9 cellular contexts compared by ENCODE assay signal in genomic region chr12:24822121-24822899, GRCh38.
A peak's percentile ranks its signal among the peaks of the same experiment; 100 is the strongest.
DNase-seq lines count a peak whose midpoint lies in the region; ATAC-seq, FAIRE-seq and TF ChIP-seq lines count a peak whose summit lies in the region.
"Had no signal": no experiment of that assay in that cellular context is flagged by ENCODE, and none has a peak within 500 bp of the region (broad histone marks: within the 10 kb centered on the region; RNA-seq: fewer than 3 reads in every experiment).

No MANE protein-coding gene starts in this region.

- no peak overlapping the region for H4K91ac ChIP-seq in neuronal stem cell (ENCODE audit: low read depth, low read length, poor library complexity)

- no peak overlapping the region for H3K27ac ChIP-seq in CD8-positive, alpha-beta T cell (ENCODE audit: low read depth, low read length)
- no peak overlapping the region for H3K27ac ChIP-seq in neuronal stem cell (replicated peaks; ENCODE audit: low read length)
- no peak overlapping the region for H3K27ac ChIP-seq in body of pancreas

- H3K4me2 ChIP-seq in neuronal stem cell (ENCODE audit: insufficient read depth, low read length, poor library complexity, severe bottlenecking), result no peak overlapping the region

- H3K4ac ChIP-seq in neuronal stem cell (ENCODE audit: low read length), result no peak overlapping the region

- no peak overlapping the region for H3K18ac ChIP-seq in neuronal stem cell (ENCODE audit: low read length)

- H3K4me3 ChIP-seq in CD8-positive, alpha-beta T cell (ENCODE audit: low read depth, low read length), result no peak overlapping the region
- H3K4me3 ChIP-seq in neuronal stem cell (ENCODE audit: low read length in 2 of 2), result no peak overlapping the region
- no peak overlapping the region for H3K4me3 ChIP-seq in body of pancreas

- H3K9ac ChIP-seq in neuronal stem cell (ENCODE audit: low read depth, low read length, poor library complexity), result no peak overlapping the region

- H2BK120ac ChIP-seq in neuronal stem cell (ENCODE audit: low read depth, low read length), result no peak overlapping the region

- no peaks in the 10 kb centered on the region for H3K36me3 Mint-ChIP-seq in CD8-positive, alpha-beta T cell

- FAIRE-seq in GM18507 (lab: Jason Lieb, UNC), result peak; percentile 90
- FAIRE-seq: islet of Langerhans had no signal

- H2AK5ac ChIP-seq in neuronal stem cell (ENCODE audit: low read depth, low read length), result no peak overlapping the region

- H2BK12ac ChIP-seq in neuronal stem cell (ENCODE audit: low read length), result no peak overlapping the region

- ATAC-seq in GM21717 (IDR thresholded peaks at IDR 0.05; ENCODE audit: unreplicated experiment), result peak; percentile 84
- no peak for ATAC-seq in CD8-positive, alpha-beta T cell
- no peak for ATAC-seq in body of pancreas

- TF ChIP-seq CTCF in CD8-positive, alpha-beta T cell (IDR thresholded peaks at IDR 0.05), result no peak
- no peak for TF ChIP-seq CTCF in body of pancreas (IDR thresholded peaks at IDR 0.05)

- no peaks in the 10 kb centered on the region for H3K27me3 Mint-ChIP-seq in CD8-positive, alpha-beta T cell (ENCODE audit: low read depth)

- H3K4me3 Mint-ChIP-seq in CD8-positive, alpha-beta T cell, result no peak overlapping the region

- CTCF ChIA-PET in CD8-positive, alpha-beta T cell (lab: Charles Lee), result no interaction called here

- H3K79me1 ChIP-seq in neuronal stem cell (ENCODE audit: low read depth, low read length), result no peaks in the 10 kb centered on the region

- DNase-seq in GM18507 (ENCODE audit: extremely low spot score, insufficient read length, low read depth) (no peak), HT1080 (ENCODE audit: low read depth) (peak; percentile 47), kidney tubule cell (ENCODE audit: low spot score) (peak; percentile 65), neuronal stem cell (ENCODE audit: low spot score) (no peak), GOT3 (lab: John Stamatoyannopoulos, UW) (no peak), body of pancreas (no peak)
- no peak for DNase-seq in CD8-positive, alpha-beta T cell

- no peaks in the 10 kb centered on the region for H3K9me3 ChIP-seq in CD8-positive, alpha-beta T cell (ENCODE audit: low read length)
- H3K9me3 ChIP-seq in neuronal stem cell (replicated peaks in 1 of 2; ENCODE audit: control insufficient read depth in 2 of 2, insufficient read depth in 1 of 2, low read depth in 1 of 2, low read length in 2 of 2) (peaks cover 0 to 6% of the 10 kb centered on the region in 2 donors), body of pancreas (no peaks in the 10 kb centered on the region)

- H3K36me3 ChIP-seq in CD8-positive, alpha-beta T cell (ENCODE audit: insufficient read depth, low read length), result no peaks in the 10 kb centered on the region
- H3K36me3 ChIP-seq in neuronal stem cell (replicated peaks in 1 of 2; ENCODE audit: control insufficient read depth in 2 of 2, insufficient read depth in 2 of 2, low read length in 2 of 2), result peaks cover 10 to 100% of the 10 kb centered on the region in 2 donors
- H3K36me3 ChIP-seq in body of pancreas (replicated peaks in 1 of 2; ENCODE audit: insufficient read depth in 1 of 2, low read depth in 2 of 2), result no peaks in the 10 kb centered on the region

- H2BK15ac ChIP-seq in neuronal stem cell (ENCODE audit: low read length), result no peak overlapping the region

- no peak overlapping the region for H2BK5ac ChIP-seq in neuronal stem cell (ENCODE audit: low read length)

- H3K4me1 ChIP-seq in CD8-positive, alpha-beta T cell (ENCODE audit: insufficient read depth, low read length), result no peaks in the 10 kb centered on the region
- no peaks in the 10 kb centered on the region for H3K4me1 ChIP-seq in neuronal stem cell (ENCODE audit: control insufficient read depth in 2 of 2, insufficient read depth in 1 of 2, low read depth in 1 of 2, low read length in 2 of 2)
- peaks cover 3% of the 10 kb centered on the region for H3K4me1 ChIP-seq in body of pancreas

- no peaks in the 10 kb centered on the region for H3K9me3 Mint-ChIP-seq in CD8-positive, alpha-beta T cell

- H3K23ac ChIP-seq in neuronal stem cell (ENCODE audit: low read depth, low read length, poor library complexity), result no peak overlapping the region

- no CpG with 5 or more reads among the region's 5 CpGs for WGBS in neuronal stem cell (ENCODE audit: extremely low coverage in 2 of 2, insufficient read length in 2 of 2, insufficient replicate concordance in 1 of 2), 2 donors
- WGBS in body of pancreas, 2 donors, result 79 to 85% methylated on average over 5 of the region's 5 CpGs

- TF ChIP-seq POLR2A in body of pancreas (IDR thresholded peaks at IDR 0.05), result no peak

- H2AFZ ChIP-seq in neuronal stem cell (ENCODE audit: low read length), result no peak overlapping the region

- no peaks in the 10 kb centered on the region for H3K4me1 Mint-ChIP-seq in CD8-positive, alpha-beta T cell (ENCODE audit: low read depth)

- H3K14ac ChIP-seq in neuronal stem cell (ENCODE audit: low read length), result no peak overlapping the region

- no peak overlapping the region for H3K27ac Mint-ChIP-seq in CD8-positive, alpha-beta T cell

- intact Hi-C loops in CD8-positive, alpha-beta T cell (cut with DNase I, micrococcal nuclease), result no loop called here
- intact Hi-C loops in body of pancreas (cut with DNase I), result no loop called here

- H3K27me3 ChIP-seq in CD8-positive, alpha-beta T cell (ENCODE audit: insufficient read depth, low read length), result no peaks in the 10 kb centered on the region
- H3K27me3 ChIP-seq in neuronal stem cell (ENCODE audit: control insufficient read depth in 3 of 3, insufficient read depth in 3 of 3, low read depth in 1 of 3, low read length in 3 of 3) (no peaks in the 10 kb centered on the region), body of pancreas (no peaks in the 10 kb centered on the region)

- H4K8ac ChIP-seq in neuronal stem cell (ENCODE audit: low read depth, low read length), result no peak overlapping the region

- POLR2A ChIA-PET in CD8-positive, alpha-beta T cell (lab: Charles Lee), result no interaction called here

Comparison
In these comparisons a context has a peak if more than half of its experiments do, and no peak if none do; other contexts are left out.
1. DNase-seq: peak in HT1080 (single experiment) and kidney tubule cell (single experiment); none in GM18507 (single experiment), CD8-positive, alpha-beta T cell (0 of 7), neuronal stem cell (single experiment), GOT3 (single experiment) and body of pancreas (0 of 4).